Comparison of ENCODE assay signal across 1 cellular context in the genomic region with DNA sequence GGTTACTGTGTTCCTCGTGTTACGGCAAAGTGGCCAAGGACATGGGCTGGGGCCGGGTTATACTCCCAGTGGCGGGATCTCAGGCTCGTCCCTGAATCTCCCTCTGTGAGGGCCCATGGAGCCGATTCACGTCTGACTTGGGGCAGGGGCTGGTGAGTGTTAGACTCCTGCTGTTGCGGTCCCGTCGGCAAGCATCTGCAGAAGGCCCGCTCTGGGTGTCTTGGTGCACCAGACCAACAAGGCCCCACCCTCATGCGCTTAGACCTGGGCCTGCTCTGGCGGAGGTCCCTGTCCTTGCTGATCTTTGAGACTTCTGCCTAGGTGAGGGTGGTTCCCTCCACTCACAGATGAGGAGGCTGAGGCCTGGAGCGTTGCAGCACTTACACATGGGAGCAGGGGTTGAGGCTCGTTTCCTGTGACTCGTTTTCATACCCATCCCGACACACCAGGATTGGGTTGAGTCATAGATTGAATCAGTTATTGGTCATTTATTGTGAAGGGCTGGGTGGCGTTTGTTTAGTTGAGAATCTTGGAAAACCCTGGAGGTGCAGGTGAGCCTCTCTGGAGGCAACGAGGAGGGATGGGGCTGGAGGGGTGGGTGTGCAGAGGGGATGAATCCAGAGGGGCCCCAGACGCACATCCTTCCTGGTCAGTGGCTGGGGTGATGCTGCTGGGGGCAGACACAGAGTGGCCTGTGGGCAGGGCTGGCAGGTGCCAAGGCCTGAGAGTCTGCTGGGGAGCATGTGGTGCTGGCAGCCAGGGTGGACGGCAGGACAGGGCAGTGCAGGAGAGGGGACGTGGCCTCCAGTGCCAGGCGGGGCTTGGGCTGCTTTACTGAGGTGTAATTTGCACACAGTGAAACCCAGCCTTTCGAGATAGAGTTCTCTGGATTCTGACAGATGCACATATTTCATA.
TF ChIP-seq lines count a peak whose summit lies in the region.

No MANE protein-coding gene starts in this region.

TF ChIP-seq in K562, 482 proteins besides CTCF, POLR2A, EP300 and RAD21:
- TF ChIP-seq FOXA1 (IDR thresholded peaks at IDR 0.05; ENCODE audit: borderline replicate concordance), result no peak
- TF ChIP-seq RBFOX2 (IDR thresholded peaks at IDR 0.05; ENCODE audit: low read depth, low read length), result peak; percentile 44; the same call in 1 of the 2 replicates
- TF ChIP-seq, protein P1, sequence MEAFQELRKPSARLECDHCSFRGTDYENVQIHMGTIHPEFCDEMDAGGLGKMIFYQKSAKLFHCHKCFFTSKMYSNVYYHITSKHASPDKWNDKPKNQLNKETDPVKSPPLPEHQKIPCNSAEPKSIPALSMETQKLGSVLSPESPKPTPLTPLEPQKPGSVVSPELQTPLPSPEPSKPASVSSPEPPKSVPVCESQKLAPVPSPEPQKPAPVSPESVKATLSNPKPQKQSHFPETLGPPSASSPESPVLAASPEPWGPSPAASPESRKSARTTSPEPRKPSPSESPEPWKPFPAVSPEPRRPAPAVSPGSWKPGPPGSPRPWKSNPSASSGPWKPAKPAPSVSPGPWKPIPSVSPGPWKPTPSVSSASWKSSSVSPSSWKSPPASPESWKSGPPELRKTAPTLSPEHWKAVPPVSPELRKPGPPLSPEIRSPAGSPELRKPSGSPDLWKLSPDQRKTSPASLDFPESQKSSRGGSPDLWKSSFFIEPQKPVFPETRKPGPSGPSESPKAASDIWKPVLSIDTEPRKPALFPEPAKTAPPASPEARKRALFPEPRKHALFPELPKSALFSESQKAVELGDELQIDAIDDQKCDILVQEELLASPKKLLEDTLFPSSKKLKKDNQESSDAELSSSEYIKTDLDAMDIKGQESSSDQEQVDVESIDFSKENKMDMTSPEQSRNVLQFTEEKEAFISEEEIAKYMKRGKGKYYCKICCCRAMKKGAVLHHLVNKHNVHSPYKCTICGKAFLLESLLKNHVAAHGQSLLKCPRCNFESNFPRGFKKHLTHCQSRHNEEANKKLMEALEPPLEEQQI (IDR thresholded peaks at IDR 0.05), result no peak
- TF ChIP-seq POLR2B (IDR thresholded peaks at IDR 0.05; ENCODE audit: low read depth, partially characterized antibody), result no peak
- no peak for TF ChIP-seq PHTF2 (CRISPR knock-in tag; IDR thresholded peaks at IDR 0.05)
- no peak for TF ChIP-seq ZNF212 (CRISPR knock-in tag; IDR thresholded peaks at IDR 0.05)
- no peak for TF ChIP-seq ZNF589 (CRISPR knock-in tag; IDR thresholded peaks at IDR 0.05; ENCODE audit: low read depth)
- no peak for TF ChIP-seq PHF20 (IDR thresholded peaks at IDR 0.05; ENCODE audit: partially characterized antibody)
